ENCODE assay signal across 28 cellular contexts in genomic region chr16:1168837-1169236, GRCh38. TPM values are rescaled to one million over a fixed set of nuclear protein-coding genes. Genes with fewer than 3 reads are reported as not detected.
DNase-seq lines count a peak whose midpoint lies in the region; ATAC-seq and TF ChIP-seq lines count a peak whose summit lies in the region.
"Had no signal": no experiment of that assay in that cellular context is flagged by ENCODE, and none has a peak within 500 bp of the region (broad histone marks: within the 10 kb centered on the region; RNA-seq: fewer than 3 reads in every experiment).

No MANE protein-coding gene starts in this region.

- H3K9me3 ChIP-seq in esophagus squamous epithelium (no peaks in the 10 kb centered on the region), prostate gland (no peaks in the 10 kb centered on the region), transverse colon (no peaks in the 10 kb centered on the region), MG63 (no peaks in the 10 kb centered on the region), right lobe of liver (no peaks in the 10 kb centered on the region)
- H3K9me3 ChIP-seq: BE2C had no signal

- no peak for TF ChIP-seq EP300 in transverse colon (IDR thresholded peaks at IDR 0.05; ENCODE audit: low read depth)

- H3K36me3 ChIP-seq in H7 (replicated peaks; ENCODE audit: control insufficient read depth, insufficient read depth, low read length) (no peaks in the 10 kb centered on the region), esophagus squamous epithelium (no peaks in the 10 kb centered on the region), prostate gland (no peaks in the 10 kb centered on the region), transverse colon (no peaks in the 10 kb centered on the region), MG63 (no peaks in the 10 kb centered on the region), right lobe of liver (no peaks in the 10 kb centered on the region)
- H3K36me3 ChIP-seq: BE2C had no signal

- ATAC-seq in right lobe of liver: no peak
- ATAC-seq: K562 had no signal

- H3K4me3 ChIP-seq in H7 (ENCODE audit: insufficient read depth, low read depth, low read length): no peak overlapping the region
- H3K4me3 ChIP-seq in esophagus squamous epithelium: no peak overlapping the region
- no peak overlapping the region for H3K4me3 ChIP-seq in prostate gland
- no peak overlapping the region for H3K4me3 ChIP-seq in transverse colon
- H3K4me3 ChIP-seq in MG63: no peak overlapping the region
- H3K4me3 ChIP-seq in right lobe of liver: no peak overlapping the region
- H3K4me3 ChIP-seq: K562 had no signal

- WGBS in esophagus squamous epithelium, 2 donors: 31 to 61% methylated on average over 4 to 6 of the region's 18 CpGs
- 80% methylated on average over 14 of the region's 18 CpGs for WGBS in prostate gland
- 71% methylated on average over 15 of the region's 18 CpGs; no CpG with 5 or more reads in 1 of the 2 donors for WGBS in transverse colon (ENCODE audit: low coverage in 1 of 2), 2 donors
- WGBS in right lobe of liver (ENCODE audit: insufficient coverage, low coverage, low lambda C conversion rate, missing lambda C conversion rate): no CpG with 5 or more reads among the region's 18 CpGs

- intact Hi-C loops in esophagus squamous epithelium (cut with DNase I): no loop called here
- intact Hi-C loops in prostate gland (cut with DNase I): no loop called here
- intact Hi-C loops in transverse colon (cut with DNase I; ENCODE audit: low total_unique reads): no loop called here
- intact Hi-C loops in right lobe of liver (cut with DNase I): no loop called here

- no peak for TF ChIP-seq POLR2A in esophagus squamous epithelium (IDR thresholded peaks at IDR 0.05)
- no peak for TF ChIP-seq POLR2A in prostate gland (IDR thresholded peaks at IDR 0.05)
- TF ChIP-seq POLR2A in transverse colon (IDR thresholded peaks at IDR 0.05): no peak
- no peak for TF ChIP-seq POLR2A in right lobe of liver (IDR thresholded peaks at IDR 0.05)

- DNase-seq in H7 (peak; percentile 62), esophagus squamous epithelium (lab: John Stamatoyannopoulos, UW) (no peak), prostate gland (ENCODE audit: low spot score) (no peak), transverse colon (no peak), hypothalamus (lab: John Stamatoyannopoulos, UW) (no peak), MG63 (no peak), NCI-H146 treated with DMSO at 0.1 percent for 48 hours (lab: John Stamatoyannopoulos, UW; ENCODE audit: unreplicated experiment) (no peak), right lobe of liver (no peak)
- DNase-seq: 8988T, ACHN, BE2C, Calu3, DND-41, H9, HFFc6, Kasumi-1, MV-4-11, NCI-H1105 treated with DMSO at 0.1 percent for 48 hours, NCI-H146, NCI-H2029 treated with DMSO at 0.1 percent for 48 hours, NCI-H446 treated with DMSO at 0.1 percent for 48 hours, NCI-H526 treated with DMSO at 0.1 percent for 48 hours, SHP77 had no signal

- TF ChIP-seq CTCF in esophagus squamous epithelium (IDR thresholded peaks at IDR 0.05) (no peak), prostate gland (IDR thresholded peaks at IDR 0.05) (no peak), transverse colon (IDR thresholded peaks at IDR 0.05) (no peak), right lobe of liver (IDR thresholded peaks at IDR 0.05) (no peak)

- H3K27me3 ChIP-seq in H7 (ENCODE audit: control insufficient read depth, insufficient read depth, low read length): no peaks in the 10 kb centered on the region
- H3K27me3 ChIP-seq in esophagus squamous epithelium: peaks cover 0 to 57% (median 2%) of the 10 kb centered on the region in 4 donors
- H3K27me3 ChIP-seq in prostate gland (replicated peaks; ENCODE audit: insufficient read depth): no peaks in the 10 kb centered on the region
- H3K27me3 ChIP-seq in transverse colon: no peaks in the 10 kb centered on the region
- no peaks in the 10 kb centered on the region for H3K27me3 ChIP-seq in MG63
- no peaks in the 10 kb centered on the region for H3K27me3 ChIP-seq in right lobe of liver
- H3K27me3 ChIP-seq: BE2C had no signal

- H3K27ac ChIP-seq in esophagus squamous epithelium (peak overlapping the region; percentile 54 to 88 (median 79)), prostate gland (peak overlapping the region; percentile 63 to 67), transverse colon (peak overlapping the region; percentile 79 to 92 (median 82)), right lobe of liver (no peak overlapping the region)
- H3K27ac ChIP-seq: RWPE1 had no signal

- H3K4me1 ChIP-seq in esophagus squamous epithelium (peaks cover 0 to 64% (median 25%) of the 10 kb centered on the region in 3 donors), prostate gland (replicated peaks) (no peaks in the 10 kb centered on the region), transverse colon (peaks cover 21 to 61% (median 29%) of the 10 kb centered on the region in 4 donors), right lobe of liver (no peaks in the 10 kb centered on the region)

- in situ Hi-C loops in transverse colon (cut with MboI; ENCODE audit: low pct_ligation_motif_present in 1 of 4, low pct_unique_long_range_greater_than_20kb in 1 of 4, low sequenced_read_pairs in 3 of 4): no loop called here

RNA-seq across cellular contexts. Expression of gene CACNA1H, which starts 15.9 kb away (rescaled TPM):
- 24.8 and 27.3 TPM in 2 replicates for total RNA-seq in H7 (2014; rRNA removed; shearing (Covaris generic))
- total RNA-seq in esophagus squamous epithelium: 10 to 100 TPM in 1 of 4 donors, 1 to 10 TPM in 3; 1.7 to 14.7 (median 5.6) TPM
- total RNA-seq in prostate gland: 100 to 1,000 TPM in 1 of 2 donors, 10 to 100 TPM in 1; 32.5 to 111 TPM
- total RNA-seq in transverse colon: 10 to 100 TPM; 17.0 to 63.6 (median 39.5) TPM
- total RNA-seq in MG63 (2014; rRNA removed; shearing (Covaris generic); ENCODE audit: low replicate concordance): 0.27 and 0.59 TPM in 2 replicates
- total RNA-seq in right lobe of liver: 10 to 100 TPM in 1 of 6 experiments, 1 to 10 TPM in 3, under 1 TPM in 2; 0.56 to 14.0 (median 5.0) TPM
- total RNA-seq: Calu3, OCI-LY7 had no signal

RNA-seq across cellular contexts. Expression of gene TPSG1, which starts 56.2 kb away (rescaled TPM):
- total RNA-seq in H7 (2014; rRNA removed; shearing (Covaris generic)): not detected in 2 replicates
- total RNA-seq in esophagus squamous epithelium: under 1 TPM in 1 of 4 donors, not detected in 3; 0.27 TPM
- total RNA-seq in prostate gland: not detected
- 10 to 100 TPM in 3 of 4 donors, not detected in 1; 20.9 to 41.0 (median 24.0) TPM for total RNA-seq in transverse colon
- 1.7 and 1.9 TPM in 2 replicates for total RNA-seq in MG63 (2014; rRNA removed; shearing (Covaris generic); ENCODE audit: low replicate concordance)
- total RNA-seq in right lobe of liver: under 1 TPM in 3 of 6 experiments, not detected in 3; 0.20 to 0.43 (median 0.43) TPM
- total RNA-seq: Calu3, H9, K562, M059J, OCI-LY7, SK-MEL-5 had no signal

Comparison
In these comparisons a context has a peak if more than half of its experiments do, and no peak if none do; other contexts are left out.
1. H3K27ac ChIP-seq: peak in esophagus squamous epithelium (4 of 4), prostate gland (2 of 2) and transverse colon (4 of 4); none in right lobe of liver (0 of 3).